Comparison of ENCODE assay signal across 9 cellular contexts in the genomic region with DNA sequence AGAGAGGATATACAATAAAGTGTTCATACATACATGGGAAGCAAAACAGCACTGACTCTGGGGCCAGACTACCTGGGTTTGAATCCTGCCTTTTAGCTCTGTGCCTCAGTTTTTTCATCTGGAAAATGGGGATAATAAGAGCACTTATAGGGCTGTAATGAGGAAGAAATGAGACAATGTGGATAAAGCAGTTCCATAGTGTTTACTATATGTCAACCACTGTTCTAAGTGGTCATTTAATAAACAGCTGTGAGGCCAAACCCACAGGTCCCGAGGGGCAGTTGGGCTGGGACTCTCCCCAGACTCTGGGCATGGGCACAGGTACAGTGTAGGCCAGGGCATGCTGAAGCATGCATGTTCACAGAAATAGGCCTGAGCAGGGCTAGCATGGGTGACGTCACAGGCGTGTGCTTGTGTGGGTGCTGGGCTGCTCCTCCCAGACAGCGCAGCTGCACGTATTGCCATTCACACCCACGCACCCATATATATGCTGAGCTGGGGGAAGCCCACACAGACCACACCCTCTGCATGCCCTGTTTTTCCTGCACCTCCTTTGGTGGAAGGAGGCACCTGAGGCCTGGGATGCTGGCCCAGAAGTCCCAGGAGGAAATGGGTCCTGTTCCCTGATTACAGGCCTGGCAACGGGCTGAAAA. TPM values are rescaled to one million over a fixed set of nuclear protein-coding genes. Genes with fewer than 3 reads are reported as not detected.
DNase-seq lines count a peak whose midpoint lies in the region; TF ChIP-seq lines count a peak whose summit lies in the region.
"Had no signal": no experiment of that assay in that cellular context is flagged by ENCODE, and none has a peak within 500 bp of the region (broad histone marks: within the 10 kb centered on the region; RNA-seq: fewer than 3 reads in every experiment).

No MANE protein-coding gene starts in this region.

- H3K4me1 Mint-ChIP-seq in activated naive CD4-positive, alpha-beta T cell treated with anti-CD3 and anti-CD28 coated beads, Interleukin-2, amount 10 ng/mL, durations not matched to agents 7 days and 5 days: peaks cover 33% of the 10 kb centered on the region

- CTCF ChIA-PET in activated naive CD4-positive, alpha-beta T cell treated with anti-CD3 and anti-CD28 coated beads, Interleukin-2, amount 10 ng/mL, durations not matched to agents 7 days and 5 days (lab: Charles Lee): interaction anchor here (1.1 to 12.7 kb wide), 19 partner anchors 9 to 208 kb away, joined by 4 to 240 read pairs (median 11); a partner anchor contains a TSS

- H3K4me1 ChIP-seq in right atrium auricular region: peaks cover 0 to 21% of the 10 kb centered on the region in 2 donors

- H3K36me3 Mint-ChIP-seq in activated naive CD4-positive, alpha-beta T cell treated with anti-CD3 and anti-CD28 coated beads, Interleukin-2, amount 10 ng/mL, durations not matched to agents 7 days and 5 days: peaks cover 9% of the 10 kb centered on the region

- no peak for TF ChIP-seq CTCF in GM20000 (IDR thresholded peaks at IDR 0.05; ENCODE audit: extremely low read depth, missing control alignments)
- no peak for TF ChIP-seq CTCF in foreskin fibroblast (IDR thresholded peaks at IDR 0.05; ENCODE audit: low read depth, low read length)
- no peak for TF ChIP-seq CTCF in right atrium auricular region (IDR thresholded peaks at IDR 0.05)

- H3K27me3 ChIP-seq in right atrium auricular region: no peaks in the 10 kb centered on the region

- H3K9me3 Mint-ChIP-seq in activated naive CD4-positive, alpha-beta T cell treated with anti-CD3 and anti-CD28 coated beads, Interleukin-2, amount 10 ng/mL, durations not matched to agents 7 days and 5 days: no peaks in the 10 kb centered on the region

- no peak overlapping the region for H3K4me3 Mint-ChIP-seq in activated naive CD4-positive, alpha-beta T cell treated with anti-CD3 and anti-CD28 coated beads, Interleukin-2, amount 10 ng/mL, durations not matched to agents 7 days and 5 days

- H3K9me3 ChIP-seq in right atrium auricular region: no peaks in the 10 kb centered on the region

- no peaks in the 10 kb centered on the region for H3K27me3 Mint-ChIP-seq in activated naive CD4-positive, alpha-beta T cell treated with anti-CD3 and anti-CD28 coated beads, Interleukin-2, amount 10 ng/mL, durations not matched to agents 7 days and 5 days

- no peak overlapping the region for H3K27ac Mint-ChIP-seq in activated naive CD4-positive, alpha-beta T cell treated with anti-CD3 and anti-CD28 coated beads, Interleukin-2, amount 10 ng/mL, durations not matched to agents 7 days and 5 days

- no peak overlapping the region for H3K27ac ChIP-seq in right atrium auricular region
- H3K27ac ChIP-seq: KMS-11 had no signal

- no peaks in the 10 kb centered on the region for H3K36me3 ChIP-seq in right atrium auricular region

- DNase-seq in GM20000 (ENCODE audit: low spot score): peak; percentile 89
- DNase-seq in HPDE6-E6E7 (ENCODE audit: extremely low spot score): peak; percentile 99
- peak; percentile 54 for DNase-seq in activated naive CD4-positive, alpha-beta T cell treated with anti-CD3 and anti-CD28 coated beads, Interleukin-2, amount 10 ng/mL, durations not matched to agents 7 days and 5 days
- DNase-seq in stimulated activated CD8-positive, alpha-beta memory T cell treated with anti-CD3 and anti-CD28 coated beads, Interleukin-12 subunit alpha, Interleukin-12 subunit beta, amount 100 ng/mL, for 4 hours (ENCODE audit: low read depth): peak; percentile 27
- DNase-seq in SW 1271 (lab: John Stamatoyannopoulos, UW): no peak
- DNase-seq in NCI-H748 treated with DMSO at 0.1 percent for 48 hours (lab: John Stamatoyannopoulos, UW): no peak
- DNase-seq in foreskin fibroblast: no peak
- no peak for DNase-seq in right atrium auricular region (ENCODE audit: low spot score)

- no peak overlapping the region for H3K4me3 ChIP-seq in foreskin fibroblast (ENCODE audit: low read depth in 1 of 2, low read length in 2 of 2)
- H3K4me3 ChIP-seq in right atrium auricular region: no peak overlapping the region

RNA-seq across cellular contexts. Expression of a gene that starts 3.5 kb away (rescaled TPM):
- 10 to 100 TPM; 24.1 to 59.5 TPM for total RNA-seq in right atrium auricular region

Comparison
In these comparisons a context has a peak if more than half of its experiments do, and no peak if none do; other contexts are left out.
1. DNase-seq: peak in GM20000 (single experiment), HPDE6-E6E7 (single experiment), activated naive CD4-positive, alpha-beta T cell treated with anti-CD3 and anti-CD28 coated beads, Interleukin-2, amount 10 ng/mL, durations not matched to agents 7 days and 5 days (single experiment) and stimulated activated CD8-positive, alpha-beta memory T cell treated with anti-CD3 and anti-CD28 coated beads, Interleukin-12 subunit alpha, Interleukin-12 subunit beta, amount 100 ng/mL, for 4 hours (single experiment); none in SW 1271 (0 of 2), NCI-H748 treated with DMSO at 0.1 percent for 48 hours (single experiment), foreskin fibroblast (0 of 2) and right atrium auricular region (single experiment).